Comparison of ENCODE assay signal across 19 cellular contexts in the genomic region with DNA sequence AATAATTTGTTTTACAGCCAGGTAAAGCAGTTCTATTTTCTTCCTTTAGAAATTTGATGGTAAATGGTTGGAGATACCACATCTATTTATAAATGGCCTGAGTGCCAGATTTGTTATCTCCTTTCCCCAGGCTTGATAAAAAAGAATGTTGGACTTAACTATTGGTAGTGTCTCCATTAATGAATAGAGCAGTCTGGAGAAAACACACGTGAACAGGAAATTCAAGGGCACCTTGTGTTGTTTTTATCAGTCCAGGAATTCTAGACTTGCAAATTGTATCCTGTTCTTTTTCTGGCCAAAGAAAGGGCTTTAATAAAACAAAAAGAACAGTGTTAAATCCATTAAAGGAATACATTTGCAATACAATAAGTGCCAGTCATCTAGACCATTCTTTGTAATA. TPM values are rescaled to one million over a fixed set of nuclear protein-coding genes. Genes with fewer than 3 reads are reported as not detected.
DNase-seq lines count a peak whose midpoint lies in the region; ATAC-seq, FAIRE-seq and TF ChIP-seq lines count a peak whose summit lies in the region.
"Had no signal": no experiment of that assay in that cellular context is flagged by ENCODE, and none has a peak within 500 bp of the region (broad histone marks: within the 10 kb centered on the region; RNA-seq: fewer than 3 reads in every experiment).

No MANE protein-coding gene starts in this region.

- TF ChIP-seq EP300 in suprapubic skin (IDR thresholded peaks at IDR 0.05) = no peak

- TF ChIP-seq POLR2A in suprapubic skin (IDR thresholded peaks at IDR 0.05) = no peak

- no peak overlapping the region for H3K4me3 ChIP-seq in kidney (ENCODE audit: low read length in 2 of 2)
- H3K4me3 ChIP-seq in suprapubic skin = no peak overlapping the region
- H3K4me3 ChIP-seq: K562 had no signal

- no peak for ATAC-seq in GM18517 (IDR thresholded peaks at IDR 0.05; ENCODE audit: unreplicated experiment)
- ATAC-seq: CD8-positive, alpha-beta T cell; K562 had no signal

- no peaks in the 10 kb centered on the region for H3K9me3 ChIP-seq in kidney (ENCODE audit: control insufficient read depth in 1 of 2, low read length in 2 of 2)
- no peaks in the 10 kb centered on the region for H3K9me3 ChIP-seq in suprapubic skin

- intact Hi-C loops in kidney (cut with DNase I) = no loop called here

- FAIRE-seq in kidney (lab: Jason Lieb, UNC) = peak; percentile 27
- FAIRE-seq: K562 had no signal

- no peak for TF ChIP-seq CTCF in kidney (IDR thresholded peaks at IDR 0.05; ENCODE audit: borderline replicate concordance, extremely low read depth, insufficient read depth)
- no peak for TF ChIP-seq CTCF in suprapubic skin (IDR thresholded peaks at IDR 0.05)

- DNase-seq in SK-MEL-5 (ENCODE audit: low read depth, low spot score) = peak; percentile 53
- DNase-seq in dermis microvascular lymphatic vessel endothelial cell (ENCODE audit: low read depth in 2 of 2) = peak; percentile 88 to 96
- DNase-seq in kidney = no peak
- DNase-seq in suprapubic skin (ENCODE audit: low spot score in 2 of 2) = no peak
- DNase-seq in SKM-1 (lab: John Stamatoyannopoulos, UW; ENCODE audit: unreplicated experiment) = no peak
- DNase-seq in NCI-H2171 treated with DMSO at 0.1 percent for 48 hours (lab: John Stamatoyannopoulos, UW) = no peak
- DNase-seq in NCI-H82 (lab: John Stamatoyannopoulos, UW) = no peak
- DNase-seq: activated CD4-positive, alpha-beta memory T cell treated with anti-CD3 and anti-CD28 coated beads for 36 hours; activated naive CD4-positive, alpha-beta T cell; anterior cingulate cortex; CD8-positive, alpha-beta T cell; DND-41; kidney glomerular epithelial cell; NCI-H187 treated with DMSO at 0.1 percent for 48 hours; NCI-H446 treated with DMSO at 0.1 percent for 48 hours; nephron progenitor cell; T-helper 1 cell had no signal

- no peaks in the 10 kb centered on the region for H3K36me3 ChIP-seq in kidney (ENCODE audit: control insufficient read depth in 1 of 2, insufficient read depth in 2 of 2, low read length in 2 of 2)
- H3K36me3 ChIP-seq in suprapubic skin = no peaks in the 10 kb centered on the region

- no peaks in the 10 kb centered on the region for H3K27me3 ChIP-seq in suprapubic skin

- H3K4me1 ChIP-seq in kidney (ENCODE audit: control insufficient read depth in 1 of 2, insufficient read depth in 1 of 2, low read depth in 1 of 2, low read length in 2 of 2) (peaks cover 17 to 38% of the 10 kb centered on the region in 2 donors), suprapubic skin (peaks cover 8% of the 10 kb centered on the region)

- 44% methylated on average over 1 of the region's 1 CpG for WGBS in suprapubic skin

- no peak overlapping the region for H3K9ac ChIP-seq in kidney (ENCODE audit: low read length in 2 of 2)

- in situ Hi-C loops in SK-MEL-5 (cut with HindIII; ENCODE audit: low pct_unique_long_range_greater_than_20kb, low sequenced_read_pairs) = no loop called here

- H3K27ac ChIP-seq in kidney (ENCODE audit: low read depth in 2 of 2, low read length in 2 of 2) (peak overlapping the region; percentile 15 to 56), suprapubic skin (peak overlapping the region; percentile 7)

RNA-seq across cellular contexts. Expression of gene BMAL2, which starts 40.8 kb away (rescaled TPM):
- 1.8 and 2.8 TPM in 2 replicates for total RNA-seq in SK-MEL-5 (2014; rRNA removed; shearing (Covaris generic))
- polyA plus RNA-seq in SK-MEL-5 (2015; cell fraction: cytosol; rRNA removed) = 0.94 and 1.5 TPM in 2 replicates
- polyA plus RNA-seq in SK-MEL-5 (2015; cell fraction: nucleus; rRNA removed) = 0.80 and 0.97 TPM in 2 replicates
- 25.4 and 31.8 TPM in 2 replicates for total RNA-seq in dermis microvascular lymphatic vessel endothelial cell
- total RNA-seq in kidney = 12.8 TPM
- polyA plus RNA-seq in kidney (ENCODE audit: insufficient read depth, low read depth, low replicate concordance) = 0.47 TPM
- total RNA-seq in suprapubic skin = 10 to 100 TPM in 2 of 4 donors, 1 to 10 TPM in 2; 7.6 to 16.6 (median 10.5) TPM
- total RNA-seq: CD8-positive, alpha-beta T cell had no signal

RNA-seq across cellular contexts. Expression of gene STK38L, which starts 47.8 kb away (rescaled TPM):
- total RNA-seq in SK-MEL-5 (2014; rRNA removed; shearing (Covaris generic)) = 22.6 and 26.6 TPM in 2 replicates
- polyA plus RNA-seq in SK-MEL-5 (2015; cell fraction: cytosol; rRNA removed) = 19.9 and 29.3 TPM in 2 replicates
- polyA plus RNA-seq in SK-MEL-5 (2015; cell fraction: nucleus; rRNA removed) = 25.9 and 26.9 TPM in 2 replicates
- total RNA-seq in dermis microvascular lymphatic vessel endothelial cell = 49.2 and 51.7 TPM in 2 replicates
- total RNA-seq in kidney = 43.6 TPM
- 5.2 TPM for polyA plus RNA-seq in kidney (ENCODE audit: insufficient read depth, low read depth, low replicate concordance)
- 10 to 100 TPM; 16.5 to 28.7 (median 19.6) TPM for total RNA-seq in suprapubic skin

Comparison
In these comparisons a context has a peak if more than half of its experiments do, and no peak if none do; other contexts are left out.
1. DNase-seq: peak in SK-MEL-5 (single experiment) and dermis microvascular lymphatic vessel endothelial cell (2 of 2); none in kidney (single experiment), suprapubic skin (0 of 2), SKM-1 (single experiment), NCI-H2171 treated with DMSO at 0.1 percent for 48 hours (single experiment) and NCI-H82 (single experiment).